In genomic region chr7:10718768-10719167, GRCh38 we compare ENCODE assay signal across 21 cellular contexts.
"Had no signal": no experiment of that assay in that cellular context is flagged by ENCODE, and none has a peak within 500 bp of the region (broad histone marks: within the 10 kb centered on the region; RNA-seq: fewer than 3 reads in every experiment).

No MANE protein-coding gene starts in this region.

- ATAC-seq: esophagus mucosa; heart left ventricle; left colon; left ventricle myocardium superior; naive thymus-derived CD8-positive, alpha-beta T cell; psoas muscle; right lobe of liver; stimulated activated effector memory CD8-positive, alpha-beta T cell treated with anti-CD3 and anti-CD28 coated beads, Interleukin-12 subunit alpha, Interleukin-12 subunit beta, amount 100 ng/mL, for 72 hours; stimulated activated naive CD8-positive, alpha-beta T cell treated with anti-CD3 and anti-CD28 coated beads, Interleukin-15, Interleukin-2, amounts not matched to agents 100 U/mL and 50 U/mL, for 24 hours had no signal

- H3K36me3 Mint-ChIP-seq: naive thymus-derived CD8-positive, alpha-beta T cell; stimulated activated effector memory CD8-positive, alpha-beta T cell treated with anti-CD3 and anti-CD28 coated beads, Interleukin-12 subunit alpha, Interleukin-12 subunit beta, amount 100 ng/mL, for 72 hours; type B pancreatic cell had no signal

- H3K27ac ChIP-seq: heart left ventricle, neutrophil, psoas muscle, right lobe of liver, suprapubic skin, thyroid gland had no signal

- H3K4me3 ChIP-seq: heart left ventricle, psoas muscle, right lobe of liver, suprapubic skin, thyroid gland had no signal

- H3K4me1 ChIP-seq: heart left ventricle, psoas muscle, right lobe of liver, suprapubic skin, thyroid gland had no signal

- H3K27me3 Mint-ChIP-seq: type B pancreatic cell had no signal

- H3K36me3 ChIP-seq: heart left ventricle, neutrophil, right lobe of liver, suprapubic skin, thyroid gland had no signal

- DNase-seq: effector memory CD4-positive, alpha-beta T cell; heart left ventricle; hippocampal formation; left colon; left ventricle myocardium superior; naive thymus-derived CD8-positive, alpha-beta T cell; psoas muscle; retina; right lobe of liver; stimulated activated CD4-positive, alpha-beta T cell treated with anti-CD3 and anti-CD28 coated beads, Interleukin-4, amount 100 ng/mL, for 1 hour; stimulated activated CD8-positive, alpha-beta memory T cell treated with anti-CD3 and anti-CD28 coated beads, Interleukin-4, amount 100 ng/mL, for 48 hours; stimulated activated naive CD8-positive, alpha-beta T cell treated with anti-CD3 and anti-CD28 coated beads, Interleukin-15, Interleukin-2, amounts not matched to agents 100 U/mL and 50 U/mL, for 24 hours; thyroid gland had no signal

- H3K9me3 Mint-ChIP-seq: naive thymus-derived CD8-positive, alpha-beta T cell; type B pancreatic cell had no signal

- H3K27me3 ChIP-seq: heart left ventricle, neutrophil, right lobe of liver, suprapubic skin, thyroid gland had no signal

- H3K4me1 Mint-ChIP-seq: naive thymus-derived CD8-positive, alpha-beta T cell; stimulated activated effector memory CD8-positive, alpha-beta T cell treated with anti-CD3 and anti-CD28 coated beads, Interleukin-12 subunit alpha, Interleukin-12 subunit beta, amount 100 ng/mL, for 72 hours had no signal

- H3K27ac Mint-ChIP-seq: naive thymus-derived CD8-positive, alpha-beta T cell; stimulated activated effector memory CD8-positive, alpha-beta T cell treated with anti-CD3 and anti-CD28 coated beads, Interleukin-12 subunit alpha, Interleukin-12 subunit beta, amount 100 ng/mL, for 72 hours; type B pancreatic cell had no signal

- FAIRE-seq: endometrium, frontal cortex, urothelium cell line had no signal

- H3K4me3 Mint-ChIP-seq: naive thymus-derived CD8-positive, alpha-beta T cell; stimulated activated effector memory CD8-positive, alpha-beta T cell treated with anti-CD3 and anti-CD28 coated beads, Interleukin-12 subunit alpha, Interleukin-12 subunit beta, amount 100 ng/mL, for 72 hours; type B pancreatic cell had no signal
